ENCODE assay signal across 15 cellular contexts in the genomic region with DNA sequence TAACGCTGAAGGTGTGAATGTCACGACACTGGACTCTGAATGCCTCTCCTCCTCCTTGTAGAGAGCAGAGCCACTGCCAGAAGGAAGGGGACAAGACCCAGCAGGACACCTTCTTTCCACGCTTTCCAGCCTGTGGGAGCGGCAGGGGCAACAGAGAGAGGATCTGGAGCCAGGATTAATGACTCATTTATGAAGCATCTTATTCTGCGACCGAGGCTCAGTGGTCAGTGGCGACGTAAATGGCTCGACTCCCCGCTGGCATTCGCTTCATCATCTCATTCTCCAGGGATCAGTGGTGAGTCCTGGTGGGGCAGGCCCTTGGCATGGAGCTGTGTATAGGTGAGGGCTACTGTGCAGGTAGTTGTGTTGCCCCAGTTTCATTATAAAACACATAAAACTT. TPM values are rescaled to one million over a fixed set of nuclear protein-coding genes. Genes with fewer than 3 reads are reported as not detected.
DNase-seq lines count a peak whose midpoint lies in the region; FAIRE-seq and TF ChIP-seq lines count a peak whose summit lies in the region.
"Had no signal": no experiment of that assay in that cellular context is flagged by ENCODE, and none has a peak within 500 bp of the region (broad histone marks: within the 10 kb centered on the region; RNA-seq: fewer than 3 reads in every experiment).

No MANE protein-coding gene starts in this region.

- H3K27ac Mint-ChIP-seq in CD8-positive, alpha-beta memory T cell: peak overlapping the region in 2 of 8 donors; percentile 47 to 66
- no peak overlapping the region for H3K27ac Mint-ChIP-seq in glutamatergic neuron (ENCODE audit: unreplicated experiment)
- H3K27ac Mint-ChIP-seq: T-helper 1 cell treated with Interleukin-12 subunit alpha and Interleukin-12 subunit beta and Interleukin-4 antibody, amounts not matched to agents 30 μg/mL and 1 μg/mL, for 36 hours had no signal

- POLR2A ChIA-PET in CD8-positive, alpha-beta memory T cell (lab: Charles Lee): no interaction called here

- H3K27ac ChIP-seq in osteoblast (ENCODE audit: low read depth, low read length): no peak overlapping the region
- no peak overlapping the region for H3K27ac ChIP-seq in CD8-positive, alpha-beta memory T cell (ENCODE audit: low read depth, low read length)
- H3K27ac ChIP-seq: BLaER1 treated with 17β-estradiol and CSF1 and Interleukin-3, amounts not matched to agents 10 nM and 100 nM; hepatocyte had no signal

- H3K27me3 Mint-ChIP-seq in CD8-positive, alpha-beta memory T cell: no peaks in the 10 kb centered on the region
- peaks cover 6% of the 10 kb centered on the region for H3K27me3 Mint-ChIP-seq in glutamatergic neuron (ENCODE audit: unreplicated experiment)

- H3K4me1 Mint-ChIP-seq in CD8-positive, alpha-beta memory T cell: peaks cover 35 to 69% (median 58%) of the 10 kb centered on the region in 3 donors
- H3K4me1 Mint-ChIP-seq in glutamatergic neuron (ENCODE audit: low read depth, unreplicated experiment): peaks cover 14% of the 10 kb centered on the region

- no peak overlapping the region for H3K4me3 ChIP-seq in osteoblast (ENCODE audit: insufficient read depth, low read length)
- H3K4me3 ChIP-seq in CD8-positive, alpha-beta memory T cell (ENCODE audit: low read length): no peak overlapping the region
- H3K4me3 ChIP-seq: BLaER1 treated with 17β-estradiol and CSF1 and Interleukin-3, amounts not matched to agents 10 nM and 100 nM; hepatocyte had no signal

- peaks cover 2% of the 10 kb centered on the region for H4K20me1 ChIP-seq in osteoblast (ENCODE audit: insufficient read depth, low read length)

- FAIRE-seq in RCC 7860 (lab: Jason Lieb, UNC): peak; percentile 87

- no peaks in the 10 kb centered on the region for H3K9me3 Mint-ChIP-seq in CD8-positive, alpha-beta memory T cell
- peaks cover 12% of the 10 kb centered on the region for H3K9me3 Mint-ChIP-seq in glutamatergic neuron (ENCODE audit: unreplicated experiment)
- H3K9me3 Mint-ChIP-seq: T-helper 1 cell treated with Interleukin-12 subunit alpha and Interleukin-12 subunit beta and Interleukin-4 antibody, amounts not matched to agents 30 μg/mL and 1 μg/mL, for 36 hours had no signal

- H2AFZ ChIP-seq in osteoblast (ENCODE audit: low read length): peak overlapping the region; percentile 59
- H2AFZ ChIP-seq: hepatocyte had no signal

- DNase-seq in EH (ENCODE audit: low read depth): peak; percentile 75
- peak; percentile 93 for DNase-seq in RCC 7860 (ENCODE audit: low spot score)
- peak; percentile 28 for DNase-seq in dermis blood vessel endothelial cell
- no peak for DNase-seq in osteoblast (ENCODE audit: insufficient read length, low spot score, missing footprints)
- DNase-seq in NCI-H146 treated with DMSO at 0.1 percent for 48 hours (lab: John Stamatoyannopoulos, UW; ENCODE audit: unreplicated experiment): no peak
- DNase-seq in NCI-H345 (lab: John Stamatoyannopoulos, UW): no peak
- DNase-seq in CD8-positive, alpha-beta memory T cell: no peak
- no peak for DNase-seq in glutamatergic neuron
- DNase-seq: NCI-H2171; stimulated activated CD4-positive, alpha-beta T cell treated with anti-CD3 and anti-CD28 coated beads, Interleukin-2, amount 100 ng/mL, for 48 hours; stimulated activated naive CD8-positive, alpha-beta T cell treated with anti-CD3 and anti-CD28 coated beads, Interleukin-15, Interleukin-2, amounts not matched to agents 100 U/mL and 50 U/mL, for 24 hours had no signal

- H3K9me3 ChIP-seq in osteoblast (ENCODE audit: low read depth, low read length): no peaks in the 10 kb centered on the region
- H3K9me3 ChIP-seq in CD8-positive, alpha-beta memory T cell (ENCODE audit: low read length): no peaks in the 10 kb centered on the region
- H3K9me3 ChIP-seq: BLaER1 treated with 17β-estradiol and CSF1 and Interleukin-3, amounts not matched to agents 10 nM and 100 nM had no signal

- TF ChIP-seq CTCF in osteoblast (IDR thresholded peaks at IDR 0.05; ENCODE audit: extremely low read depth, low read depth, low read length) (no peak), glutamatergic neuron (IDR thresholded peaks at IDR 0.05; ENCODE audit: partially characterized antibody, unreplicated experiment) (no peak)

- peak overlapping the region in 1 of 7 donors; percentile 60 for H3K4me3 Mint-ChIP-seq in CD8-positive, alpha-beta memory T cell
- H3K4me3 Mint-ChIP-seq in glutamatergic neuron (ENCODE audit: unreplicated experiment): no peak overlapping the region
- H3K4me3 Mint-ChIP-seq: T-helper 1 cell treated with Interleukin-12 subunit alpha and Interleukin-12 subunit beta and Interleukin-4 antibody, amounts not matched to agents 30 μg/mL and 1 μg/mL, for 36 hours had no signal

- H3K79me2 ChIP-seq in osteoblast (ENCODE audit: insufficient read depth, low read length): no peaks in the 10 kb centered on the region

- H3K36me3 ChIP-seq in osteoblast (ENCODE audit: insufficient read depth, low read length): no peaks in the 10 kb centered on the region
- peaks cover 44% of the 10 kb centered on the region for H3K36me3 ChIP-seq in CD8-positive, alpha-beta memory T cell (ENCODE audit: insufficient read depth, low read length)

- peak overlapping the region; percentile 26 for H3K4me2 ChIP-seq in osteoblast (ENCODE audit: insufficient read depth, low read length)

- peaks cover 3 to 69% (median 20%) of the 10 kb centered on the region in 3 donors for H3K36me3 Mint-ChIP-seq in CD8-positive, alpha-beta memory T cell
- H3K36me3 Mint-ChIP-seq in glutamatergic neuron (ENCODE audit: unreplicated experiment): peaks cover 7% of the 10 kb centered on the region

- peaks cover 10% of the 10 kb centered on the region for H3K4me1 ChIP-seq in osteoblast (ENCODE audit: insufficient read depth, low read length)
- peaks cover 17% of the 10 kb centered on the region for H3K4me1 ChIP-seq in CD8-positive, alpha-beta memory T cell (ENCODE audit: insufficient read depth, low read length)

- CTCF ChIA-PET in CD8-positive, alpha-beta memory T cell (lab: Charles Lee): no interaction called here

- no peaks in the 10 kb centered on the region for H3K27me3 ChIP-seq in osteoblast (ENCODE audit: insufficient read depth, low read length)
- no peaks in the 10 kb centered on the region for H3K27me3 ChIP-seq in CD8-positive, alpha-beta memory T cell (ENCODE audit: insufficient read depth, low read length, poor library complexity, severe bottlenecking)
- H3K27me3 ChIP-seq: hepatocyte had no signal

RNA-seq across cellular contexts. Expression of a gene that starts 4.6 kb away (rescaled TPM):
- total RNA-seq in dermis blood vessel endothelial cell: 14.0 and 15.0 TPM in 2 replicates
- 5.9 and 6.9 TPM in 2 replicates for total RNA-seq in osteoblast
- total RNA-seq in CD8-positive, alpha-beta memory T cell: 10 to 100 TPM; 16.6 to 16.9 TPM
- 6.5 TPM for polyA plus RNA-seq in CD8-positive, alpha-beta memory T cell
- 65.7 TPM for total RNA-seq in glutamatergic neuron (ENCODE audit: unreplicated experiment)

RNA-seq across cellular contexts. Expression of a gene that starts 22.2 kb away (rescaled TPM):
- total RNA-seq in dermis blood vessel endothelial cell (not detected in 2 replicates), osteoblast (0.29 TPM in 1 of 2 replicates, not detected in the other), glutamatergic neuron (ENCODE audit: unreplicated experiment) (0.42 TPM)
- not detected for total RNA-seq in CD8-positive, alpha-beta memory T cell
- not detected for polyA plus RNA-seq in CD8-positive, alpha-beta memory T cell
- total RNA-seq: lung microvascular endothelial cell had no signal

Comparison
In these comparisons a context has a peak if more than half of its experiments do, and no peak if none do; other contexts are left out.
1. DNase-seq: peak in EH (single experiment), RCC 7860 (single experiment) and dermis blood vessel endothelial cell (single experiment); none in osteoblast (single experiment), NCI-H146 treated with DMSO at 0.1 percent for 48 hours (single experiment), NCI-H345 (single experiment), CD8-positive, alpha-beta memory T cell (0 of 5) and glutamatergic neuron (single experiment).